ENCODE assay signal across 13 cellular contexts in genomic region chr10:16381083-16381482, GRCh38. TPM values are rescaled to one million over a fixed set of nuclear protein-coding genes. Genes with fewer than 3 reads are reported as not detected.
DNase-seq lines count a peak whose midpoint lies in the region; ATAC-seq and TF ChIP-seq lines count a peak whose summit lies in the region.
"Had no signal": no experiment of that assay in that cellular context is flagged by ENCODE, and none has a peak within 500 bp of the region (broad histone marks: within the 10 kb centered on the region; RNA-seq: fewer than 3 reads in every experiment).

No MANE protein-coding gene starts in this region.

- no peak overlapping the region for H3K27ac Mint-ChIP-seq in activated T-cell treated with anti-CD3 and anti-CD28 coated beads, Interleukin-2, amount 50 U/mL, for 24 hours
- no peak overlapping the region for H3K27ac Mint-ChIP-seq in mesothelial cell of epicardium
- H3K27ac Mint-ChIP-seq: stimulated activated naive B cell treated with anti-CD40 and anti-IgM and Interleukin-4, amounts not matched to agents 10 μg/mL and 1 μg/mL and 100 μg/mL, for 72 hours; WTC11 had no signal

- H3K4me1 ChIP-seq in foreskin keratinocyte = no peaks in the 10 kb centered on the region
- H3K4me1 ChIP-seq: psoas muscle had no signal

- peaks cover 5% of the 10 kb centered on the region for H3K27me3 Mint-ChIP-seq in activated T-cell treated with anti-CD3 and anti-CD28 coated beads, Interleukin-2, amount 50 U/mL, for 24 hours
- peaks cover 11% of the 10 kb centered on the region for H3K27me3 Mint-ChIP-seq in mesothelial cell of epicardium (ENCODE audit: low read depth)
- H3K27me3 Mint-ChIP-seq: stimulated activated naive B cell treated with anti-CD40 and anti-IgM and Interleukin-4, amounts not matched to agents 10 μg/mL and 1 μg/mL and 100 μg/mL, for 72 hours had no signal

- H3K27me3 ChIP-seq in foreskin keratinocyte = no peaks in the 10 kb centered on the region

- no peaks in the 10 kb centered on the region for H3K9me3 Mint-ChIP-seq in activated T-cell treated with anti-CD3 and anti-CD28 coated beads, Interleukin-2, amount 50 U/mL, for 24 hours
- H3K9me3 Mint-ChIP-seq in mesothelial cell of epicardium = no peaks in the 10 kb centered on the region
- H3K9me3 Mint-ChIP-seq: stimulated activated naive B cell treated with anti-CD40 and anti-IgM and Interleukin-4, amounts not matched to agents 10 μg/mL and 1 μg/mL and 100 μg/mL, for 72 hours; WTC11 had no signal

- H3K27ac ChIP-seq in foreskin keratinocyte = no peak overlapping the region
- H3K27ac ChIP-seq in caudate nucleus (ENCODE audit: low read depth, low read length) = no peak overlapping the region
- H3K27ac ChIP-seq: HL-60, psoas muscle had no signal

- no peaks in the 10 kb centered on the region for H3K36me3 Mint-ChIP-seq in activated T-cell treated with anti-CD3 and anti-CD28 coated beads, Interleukin-2, amount 50 U/mL, for 24 hours (ENCODE audit: low read depth)
- H3K36me3 Mint-ChIP-seq in mesothelial cell of epicardium = no peaks in the 10 kb centered on the region
- H3K36me3 Mint-ChIP-seq: stimulated activated naive B cell treated with anti-CD40 and anti-IgM and Interleukin-4, amounts not matched to agents 10 μg/mL and 1 μg/mL and 100 μg/mL, for 72 hours; WTC11 had no signal

- no peak overlapping the region for H3K4me3 Mint-ChIP-seq in activated T-cell treated with anti-CD3 and anti-CD28 coated beads, Interleukin-2, amount 50 U/mL, for 24 hours
- no peak overlapping the region for H3K4me3 Mint-ChIP-seq in mesothelial cell of epicardium
- H3K4me3 Mint-ChIP-seq: stimulated activated naive B cell treated with anti-CD40 and anti-IgM and Interleukin-4, amounts not matched to agents 10 μg/mL and 1 μg/mL and 100 μg/mL, for 72 hours; WTC11 had no signal

- no peak for TF ChIP-seq CTCF in foreskin keratinocyte (conservative IDR thresholded peaks at IDR 0.05)
- no peak for TF ChIP-seq CTCF in mesothelial cell of epicardium (IDR thresholded peaks at IDR 0.05; ENCODE audit: unreplicated experiment)

- DNase-seq in HCEC 1CT (peak; percentile 30), foreskin keratinocyte (peak; percentile 6 to 35), caudate nucleus (lab: John Stamatoyannopoulos, UW) (no peak), mesothelial cell of epicardium (ENCODE audit: low spot score in 2 of 2, unreplicated experiment in 2 of 2) (no peak)
- no peak for DNase-seq in activated T-cell treated with anti-CD3 and anti-CD28 coated beads, Interleukin-2, amount 50 U/mL, for 24 hours
- DNase-seq in activated CD4-positive, CD25-positive, alpha-beta regulatory T cell (lab: John Stamatoyannopoulos, UW) = no peak
- DNase-seq: NCI-H524 treated with DMSO at 0.1 percent for 48 hours; psoas muscle; stimulated activated naive B cell treated with anti-CD40 and anti-IgM and Interleukin-4, amounts not matched to agents 10 μg/mL and 1 μg/mL and 100 μg/mL, for 72 hours had no signal

- H3K4me1 Mint-ChIP-seq in activated T-cell treated with anti-CD3 and anti-CD28 coated beads, Interleukin-2, amount 50 U/mL, for 24 hours (ENCODE audit: low read depth) = no peaks in the 10 kb centered on the region
- no peaks in the 10 kb centered on the region for H3K4me1 Mint-ChIP-seq in mesothelial cell of epicardium
- H3K4me1 Mint-ChIP-seq: stimulated activated naive B cell treated with anti-CD40 and anti-IgM and Interleukin-4, amounts not matched to agents 10 μg/mL and 1 μg/mL and 100 μg/mL, for 72 hours had no signal

- ATAC-seq in GM18858 (IDR thresholded peaks at IDR 0.05; ENCODE audit: unreplicated experiment) = peak; percentile 91
- ATAC-seq in HG03558 (IDR thresholded peaks at IDR 0.05; ENCODE audit: extremely low read depth, unreplicated experiment) = peak; percentile 91
- no peak for ATAC-seq in foreskin keratinocyte
- ATAC-seq: psoas muscle, WTC11 had no signal

RNA-seq across cellular contexts. Expression of gene PTER, which starts 55.7 kb away (rescaled TPM):
- total RNA-seq in foreskin keratinocyte = 9.0 and 10.1 TPM in 2 replicates
- polyA plus RNA-seq in foreskin keratinocyte = 2.1 and 2.7 TPM in 2 replicates
- total RNA-seq in mesothelial cell of epicardium = 9.4 to 11.4 TPM (median 10.1 TPM) in 3 replicates

Comparison
In these comparisons a context has a peak if more than half of its experiments do, and no peak if none do; other contexts are left out.
1. DNase-seq: peak in HCEC 1CT (single experiment) and foreskin keratinocyte (2 of 2); none in caudate nucleus (0 of 61), activated T-cell treated with anti-CD3 and anti-CD28 coated beads, Interleukin-2, amount 50 U/mL, for 24 hours (single experiment), activated CD4-positive, CD25-positive, alpha-beta regulatory T cell (0 of 4) and mesothelial cell of epicardium (0 of 2).